ENCODE assay signal across 8 cellular contexts in the genomic region with DNA sequence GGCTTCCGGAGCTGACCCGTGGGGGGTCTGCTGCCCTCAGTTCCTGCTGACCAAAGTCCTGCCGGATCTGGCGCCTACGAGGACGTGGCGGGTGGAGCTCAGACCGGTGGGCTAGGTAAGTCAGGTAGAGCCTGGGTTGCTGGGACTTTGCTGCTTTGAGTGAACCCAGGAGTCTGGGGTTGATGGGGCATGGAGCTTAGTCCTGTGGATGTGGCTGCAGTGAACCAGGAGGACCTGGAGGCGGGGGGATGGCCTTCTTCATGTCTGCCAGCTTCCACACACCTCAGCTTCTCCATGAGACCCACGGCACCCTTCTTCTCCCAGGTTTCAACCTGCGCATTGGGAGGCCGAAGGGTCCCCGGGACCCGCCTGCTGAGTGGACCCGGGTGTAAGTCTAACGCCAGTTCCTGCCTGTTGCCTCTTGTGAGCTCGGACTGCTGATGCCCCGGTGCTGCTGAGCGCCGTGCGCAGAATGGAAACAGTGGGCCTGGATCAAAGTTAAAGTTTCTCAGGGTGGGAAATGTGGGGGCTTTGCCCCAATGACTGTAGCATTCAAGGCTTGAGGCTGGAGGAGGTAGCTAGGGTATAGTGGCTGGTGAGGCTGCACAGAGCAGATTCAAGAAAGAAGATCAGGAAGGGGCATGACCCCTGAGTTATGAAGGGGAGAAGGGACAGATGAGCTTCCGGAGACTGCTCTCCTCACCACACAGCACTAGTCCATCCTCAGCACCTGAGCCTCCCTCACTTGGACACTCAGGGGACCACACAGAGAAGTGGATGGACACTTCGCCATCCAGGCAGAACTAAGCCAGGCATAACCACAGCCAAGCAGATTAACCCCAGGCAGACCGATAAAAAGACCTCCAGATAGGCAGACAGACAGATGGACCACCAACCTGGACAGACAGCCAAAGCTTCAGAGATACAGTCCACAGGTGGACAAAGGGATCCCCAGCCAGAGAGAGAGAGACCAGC. TPM values are rescaled to one million over a fixed set of nuclear protein-coding genes. Genes with fewer than 3 reads are reported as not detected.
DNase-seq lines count a peak whose midpoint lies in the region; ATAC-seq and TF ChIP-seq lines count a peak whose summit lies in the region.

No MANE protein-coding gene starts in this region.

- peak overlapping the region; percentile 90 for H3K4me3 ChIP-seq in fibroblast of mammary gland (ENCODE audit: control insufficient read depth, low read depth, low read length)

- peaks cover 55% of the 10 kb centered on the region for H3K36me3 Mint-ChIP-seq in activated CD4-positive, alpha-beta T cell treated with anti-CD3 and anti-CD28 coated beads, Interleukin-2, amount 10 ng/mL, durations not matched to agents 7 days and 5 days (ENCODE audit: low read depth)

- no peaks in the 10 kb centered on the region for H3K27me3 Mint-ChIP-seq in activated CD4-positive, alpha-beta T cell treated with anti-CD3 and anti-CD28 coated beads, Interleukin-2, amount 10 ng/mL, durations not matched to agents 7 days and 5 days

- POLR2A ChIA-PET in activated CD4-positive, alpha-beta T cell treated with anti-CD3 and anti-CD28 coated beads, Interleukin-2, amount 10 ng/mL, durations not matched to agents 7 days and 5 days (lab: Charles Lee): interaction anchor here (0.6 to 1.9 kb wide), 4 partner anchors 18 to 720 kb away, joined by 3 to 10 read pairs (median 4); partner anchors contain the start of genes FAM168B and IMP4
- POLR2A ChIA-PET in RWPE1 (lab: Yijun Ruan, JAX; ENCODE audit: low non-redundant PET): interaction anchor here (0.5 kb wide), 1 partner anchor 12 kb away, joined by 6 read pairs; no protein-coding TSS in a partner anchor

- CTCF ChIA-PET in activated CD4-positive, alpha-beta T cell treated with anti-CD3 and anti-CD28 coated beads, Interleukin-2, amount 10 ng/mL, durations not matched to agents 7 days and 5 days (lab: Charles Lee): interaction anchor here (0.6 to 2.6 kb wide), 8 partner anchors 11 to 80 kb away, joined by 3 to 20 read pairs (median 4); partner anchors contain the start of genes IMP4 and PTPN18
- CTCF ChIA-PET in RWPE1 (lab: Yijun Ruan, JAX): interaction anchor here (0.6 to 1.5 kb wide), 7 partner anchors 10 to 1806 kb away, joined by 3 to 7 read pairs (median 4); partner anchors contain the start of genes IMP4 and PTPN18

- peak overlapping the region; percentile 80 for H3K27ac ChIP-seq in RWPE1

- intact Hi-C loops in sciatic nerve (cut with DNase I): no loop called here

- ATAC-seq in sciatic nerve (peak; percentile 27), HG03571 (IDR thresholded peaks at IDR 0.05; ENCODE audit: unreplicated experiment) (no peak), HG02588 (IDR thresholded peaks at IDR 0.05; ENCODE audit: unreplicated experiment) (no peak)

- H3K4me3 Mint-ChIP-seq in activated CD4-positive, alpha-beta T cell treated with anti-CD3 and anti-CD28 coated beads, Interleukin-2, amount 10 ng/mL, durations not matched to agents 7 days and 5 days: peak overlapping the region; percentile 86

- H3K27ac Mint-ChIP-seq in activated CD4-positive, alpha-beta T cell treated with anti-CD3 and anti-CD28 coated beads, Interleukin-2, amount 10 ng/mL, durations not matched to agents 7 days and 5 days: peak overlapping the region; percentile 83

- H3K9me3 Mint-ChIP-seq in activated CD4-positive, alpha-beta T cell treated with anti-CD3 and anti-CD28 coated beads, Interleukin-2, amount 10 ng/mL, durations not matched to agents 7 days and 5 days: no peaks in the 10 kb centered on the region

- peaks cover 75% of the 10 kb centered on the region for H3K4me1 Mint-ChIP-seq in activated CD4-positive, alpha-beta T cell treated with anti-CD3 and anti-CD28 coated beads, Interleukin-2, amount 10 ng/mL, durations not matched to agents 7 days and 5 days

- TF ChIP-seq CTCF in RWPE1 (conservative IDR thresholded peaks at IDR 0.05; ENCODE audit: low read depth) (peak; percentile 53), fibroblast of mammary gland (conservative IDR thresholded peaks at IDR 0.05; ENCODE audit: control insufficient read depth, insufficient read depth, low read depth, low read length) (no peak)

- DNase-seq in activated CD4-positive, alpha-beta T cell treated with anti-CD3 and anti-CD28 coated beads, Interleukin-2, amount 10 ng/mL, durations not matched to agents 7 days and 5 days: no peak
- no peak for DNase-seq in activated CD4-positive, alpha-beta T cell treated with anti-CD3 and anti-CD28 coated beads for 48 hours
- DNase-seq in RWPE1 (ENCODE audit: low spot score) (no peak), fibroblast of mammary gland (ENCODE audit: low read depth) (no peak), sciatic nerve (ENCODE audit: low spot score) (peak; percentile 9), mesenteric fat pad (ENCODE audit: low spot score) (no peak)

RNA-seq across cellular contexts. Expression of gene PTPN18, which starts 17.3 kb away (rescaled TPM):
- total RNA-seq in activated CD4-positive, alpha-beta T cell treated with anti-CD3 and anti-CD28 coated beads, Interleukin-2, amount 10 ng/mL, durations not matched to agents 7 days and 5 days: 10 to 100 TPM; 88.2 to 89.2 TPM
- total RNA-seq in sciatic nerve: 44.7 TPM
- 52.2 TPM for total RNA-seq in mesenteric fat pad

RNA-seq across cellular contexts. Expression of gene IMP4, which starts 30.4 kb away (rescaled TPM):
- 10 to 100 TPM; 71.1 to 75.2 TPM for total RNA-seq in activated CD4-positive, alpha-beta T cell treated with anti-CD3 and anti-CD28 coated beads, Interleukin-2, amount 10 ng/mL, durations not matched to agents 7 days and 5 days
- total RNA-seq in sciatic nerve (43.0 TPM), mesenteric fat pad (104 TPM)
